In genomic region chr5:35651002-35651756, GRCh38 we compare ENCODE assay signal across 8 cellular contexts. TPM values are rescaled to one million over a fixed set of nuclear protein-coding genes. Genes with fewer than 3 reads are reported as not detected.
A peak's percentile ranks its signal among the peaks of the same experiment; 100 is the strongest.
DNase-seq lines count a peak whose midpoint lies in the region; ATAC-seq and TF ChIP-seq lines count a peak whose summit lies in the region.

No MANE protein-coding gene starts in this region.

- 56 to 66% methylated on average over 4 of the region's 4 CpGs for WGBS in testis, 2 donors

- TF ChIP-seq CTCF in VCaP (conservative IDR thresholded peaks at IDR 0.05) (peak; percentile 81), testis (IDR thresholded peaks at IDR 0.05) (peak; percentile 9 to 31 (median 13))

- intact Hi-C loops in testis (cut with DNase I; ENCODE audit: low total_unique reads), result no loop called here

- no peak for TF ChIP-seq POLR2A in testis (IDR thresholded peaks at IDR 0.05)

- no peaks in the 10 kb centered on the region for H3K4me1 ChIP-seq in testis

- H3K9me3 ChIP-seq in testis, result no peaks in the 10 kb centered on the region

- H3K36me3 ChIP-seq in testis (ENCODE audit: low read depth, missing control alignments), result no peaks in the 10 kb centered on the region

- H3K27me3 ChIP-seq in testis, result no peaks in the 10 kb centered on the region

- H3K27ac ChIP-seq in VCaP (no peak overlapping the region), testis (no peak overlapping the region)

- DNase-seq in NCI-H1105 treated with DMSO at 0.1 percent for 48 hours (lab: John Stamatoyannopoulos, UW) (peak; percentile 2), NCI-H1105 (lab: John Stamatoyannopoulos, UW) (no peak), HuH-7 (ENCODE audit: low spot score) (peak; percentile 45), myocyte (ENCODE audit: low read depth) (peak; percentile 64), testis (peak; percentile 66)
- peak; percentile 59 for DNase-seq in central memory CD4-positive, alpha-beta T cell

- no peak for ATAC-seq in HG02571 (IDR thresholded peaks at IDR 0.05; ENCODE audit: unreplicated experiment)

- H3K4me3 ChIP-seq in testis, result no peak overlapping the region

RNA-seq across cellular contexts. Expression of gene SPEF2, which starts 33.5 kb away (rescaled TPM):
- total RNA-seq in myocyte (1.6 and 8.4 TPM in 2 replicates), testis (10 to 100 TPM; 17.8 to 22.7 TPM)
- 1.0 TPM for polyA plus RNA-seq in myocyte (2012)
- polyA plus RNA-seq in testis (ENCODE audit: insufficient read depth, low read depth, low replicate concordance), result 15.9 TPM
